Comparison of ENCODE assay signal across 9 cellular contexts in genomic region chr12:54126696-54127537, GRCh38.
A peak's percentile ranks its signal among the peaks of the same experiment; 100 is the strongest.
DNase-seq lines count a peak whose midpoint lies in the region; ATAC-seq lines count a peak whose summit lies in the region.
"Had no signal": no experiment of that assay in that cellular context is flagged by ENCODE, and none has a peak within 500 bp of the region (broad histone marks: within the 10 kb centered on the region; RNA-seq: fewer than 3 reads in every experiment).

No MANE protein-coding gene starts in this region.

- H3K9ac ChIP-seq in subcutaneous abdominal adipose tissue (ENCODE audit: low read length in 5 of 5): peak overlapping the region; percentile 46 to 83 (median 80)

- in situ Hi-C loops in T47D (cut with HindIII; ENCODE audit: low pct_unique_long_range_greater_than_20kb, low sequenced_read_pairs): no loop called here

- peak overlapping the region; percentile 58 to 93 (median 80) for H3K4me3 ChIP-seq in subcutaneous abdominal adipose tissue (ENCODE audit: low read depth in 1 of 5, low read length in 5 of 5)

- peaks cover 0 to 5% (median 3%) of the 10 kb centered on the region in 5 donors for H3K36me3 ChIP-seq in subcutaneous abdominal adipose tissue (ENCODE audit: control insufficient read depth in 5 of 5, insufficient read depth in 5 of 5, low read length in 5 of 5)

- H3K4me1 ChIP-seq in subcutaneous abdominal adipose tissue (ENCODE audit: control insufficient read depth in 5 of 5, insufficient read depth in 5 of 5, low read length in 5 of 5): peaks cover 0 to 27% (median 23%) of the 10 kb centered on the region in 5 donors

- peaks cover 0 to 23% (median 0%) of the 10 kb centered on the region in 5 donors for H3K27me3 ChIP-seq in subcutaneous abdominal adipose tissue (ENCODE audit: control insufficient read depth in 5 of 5, insufficient read depth in 4 of 5, low read length in 5 of 5)

- no peak for ATAC-seq in HG03378 (IDR thresholded peaks at IDR 0.05; ENCODE audit: unreplicated experiment)

- no peaks in the 10 kb centered on the region for H3K9me3 ChIP-seq in subcutaneous abdominal adipose tissue (ENCODE audit: control insufficient read depth in 5 of 5, low read length in 5 of 5)

- peak; percentile 45 for DNase-seq in DMS 273 (lab: John Stamatoyannopoulos, UW; ENCODE audit: unreplicated experiment)
- DNase-seq in DMS 273 treated with DMSO at 0.1 percent for 48 hours (lab: John Stamatoyannopoulos, UW): no peak
- DNase-seq in T47D (ENCODE audit: low read depth in 1 of 2, low spot score in 1 of 2): peak; percentile 46 to 75
- DNase-seq in left kidney (ENCODE audit: low read depth, low spot score): peak; percentile 85
- DNase-seq in SKM-1 (lab: John Stamatoyannopoulos, UW; ENCODE audit: unreplicated experiment): no peak
- no peak for DNase-seq in A172 (ENCODE audit: low spot score)

- H3K27ac ChIP-seq in subcutaneous abdominal adipose tissue (ENCODE audit: low read depth, low read length): peak overlapping the region; percentile 79
- H3K27ac ChIP-seq: 22Rv1 had no signal

Comparison
In these comparisons a context has a peak if more than half of its experiments do, and no peak if none do; other contexts are left out.
1. DNase-seq: peak in DMS 273 (single experiment), T47D (2 of 2) and left kidney (single experiment); none in DMS 273 treated with DMSO at 0.1 percent for 48 hours (single experiment), SKM-1 (single experiment) and A172 (single experiment).